ENCODE assay signal across 17 cellular contexts in genomic region chr2:138294451-138294850, GRCh38.
DNase-seq lines count a peak whose midpoint lies in the region; ATAC-seq, FAIRE-seq and TF ChIP-seq lines count a peak whose summit lies in the region.
"Had no signal": no experiment of that assay in that cellular context is flagged by ENCODE, and none has a peak within 500 bp of the region (broad histone marks: within the 10 kb centered on the region; RNA-seq: fewer than 3 reads in every experiment).

No MANE protein-coding gene starts in this region.

- no peak overlapping the region for H3K4me3 ChIP-seq in bronchial epithelial cell (ENCODE audit: low read depth, low read length)
- H3K4me3 ChIP-seq: Peyer's patch had no signal

- no peak for TF ChIP-seq CTCF in bronchial epithelial cell (IDR thresholded peaks at IDR 0.05; ENCODE audit: insufficient read depth, low read length, severe bottlenecking)

- no peaks in the 10 kb centered on the region for H3K27me3 ChIP-seq in bronchial epithelial cell (ENCODE audit: control insufficient read depth, insufficient read depth, low read length)
- H3K27me3 ChIP-seq: Peyer's patch had no signal

- intact Hi-C loops in left colon (cut with DNase I, micrococcal nuclease): no loop called here

- ATAC-seq in left colon: peak; percentile 99

- FAIRE-seq in bronchial epithelial cell (lab: Jason Lieb, UNC): no peak

- DNase-seq in HPDE6-E6E7 (ENCODE audit: extremely low spot score) (peak; percentile 45), NCI-H69 (lab: John Stamatoyannopoulos, UW) (peak; percentile 44), bronchial epithelial cell (ENCODE audit: low read depth) (peak; percentile 87), left colon (no peak), NCI-H82 treated with DMSO at 0.1 percent for 48 hours (lab: John Stamatoyannopoulos, UW; ENCODE audit: unreplicated experiment) (no peak), SKM-1 treated with dmso at 0.1 percent for 144 hours (lab: John Stamatoyannopoulos, UW; ENCODE audit: unreplicated experiment) (no peak), C1 segment of cervical spinal cord (lab: John Stamatoyannopoulos, UW) (no peak), NCI-H187 (lab: John Stamatoyannopoulos, UW) (no peak)
- DNase-seq: DMS153, GOT3, IMR-90, Karpas-422, NCI-H2029, NCI-H2171, NCI-H510A, Peyer's patch, SHP77 had no signal

- H3K36me3 ChIP-seq in bronchial epithelial cell (ENCODE audit: control insufficient read depth, insufficient read depth, low read length): no peaks in the 10 kb centered on the region
- H3K36me3 ChIP-seq: Peyer's patch had no signal

Comparison
In these comparisons a context has a peak if more than half of its experiments do, and no peak if none do; other contexts are left out.
1. DNase-seq: peak in HPDE6-E6E7 (single experiment), NCI-H69 (single experiment) and bronchial epithelial cell (single experiment); none in left colon (0 of 2), NCI-H82 treated with DMSO at 0.1 percent for 48 hours (single experiment), SKM-1 treated with dmso at 0.1 percent for 144 hours (single experiment), C1 segment of cervical spinal cord (0 of 14) and NCI-H187 (0 of 2).